ENCODE assay signal across 25 cellular contexts in genomic region chr13:48497669-48498068, GRCh38. TPM values are rescaled to one million over a fixed set of nuclear protein-coding genes. Genes with fewer than 3 reads are reported as not detected.
A peak's percentile ranks its signal among the peaks of the same experiment; 100 is the strongest.
DNase-seq lines count a peak whose midpoint lies in the region; ATAC-seq and FAIRE-seq lines count a peak whose summit lies in the region.
"Had no signal": no experiment of that assay in that cellular context is flagged by ENCODE, and none has a peak within 500 bp of the region (broad histone marks: within the 10 kb centered on the region; RNA-seq: fewer than 3 reads in every experiment).

No MANE protein-coding gene starts in this region.

- no peaks in the 10 kb centered on the region for H3K27me3 Mint-ChIP-seq in activated CD8-positive, alpha-beta memory T cell treated with anti-CD3 and anti-CD28 coated beads, Interleukin-2, amount 10 ng/mL, durations not matched to agents 7 days and 5 days
- H3K27me3 Mint-ChIP-seq: CD4-positive, CD25-positive, alpha-beta regulatory T cell had no signal

- no peak for ATAC-seq in activated CD8-positive, alpha-beta memory T cell treated with anti-CD3 and anti-CD28 coated beads, Interleukin-2, amount 10 ng/mL, durations not matched to agents 7 days and 5 days
- ATAC-seq: Right ventricle myocardium inferior had no signal

- H3K79me2 ChIP-seq in Karpas-422 (ENCODE audit: low read length), result no peaks in the 10 kb centered on the region

- no peaks in the 10 kb centered on the region for H4K20me1 ChIP-seq in Karpas-422 (ENCODE audit: insufficient read depth, low read depth, low read length)

- H3K4me2 ChIP-seq in Karpas-422 (ENCODE audit: low read depth, low read length, poor library complexity, severe bottlenecking), result no peak overlapping the region

- H3K9ac ChIP-seq in Karpas-422 (ENCODE audit: low read length), result no peak overlapping the region

- peak overlapping the region; percentile 16 for H3K27ac Mint-ChIP-seq in activated CD8-positive, alpha-beta memory T cell treated with anti-CD3 and anti-CD28 coated beads, Interleukin-2, amount 10 ng/mL, durations not matched to agents 7 days and 5 days
- H3K27ac Mint-ChIP-seq: B cell had no signal

- H3K9me3 Mint-ChIP-seq in activated CD8-positive, alpha-beta memory T cell treated with anti-CD3 and anti-CD28 coated beads, Interleukin-2, amount 10 ng/mL, durations not matched to agents 7 days and 5 days (ENCODE audit: low read depth), result no peaks in the 10 kb centered on the region

- CTCF ChIA-PET in activated CD8-positive, alpha-beta memory T cell treated with anti-CD3 and anti-CD28 coated beads, Interleukin-2, amount 10 ng/mL, durations not matched to agents 7 days and 5 days (lab: Charles Lee), result interaction anchor here (1.6 to 4.1 kb wide), 3 partner anchors 8 to 163 kb away, joined by 3 to 19 read pairs (median 5); partner anchors contain the start of gene RCBTB2

- H3K27ac ChIP-seq in Karpas-422 (ENCODE audit: low read length), result peak overlapping the region; percentile 21
- H3K27ac ChIP-seq: HL-60, SJSA1 had no signal

- H2AFZ ChIP-seq in Karpas-422 (ENCODE audit: low read length), result no peak overlapping the region

- peaks cover 38% of the 10 kb centered on the region for H3K36me3 Mint-ChIP-seq in activated CD8-positive, alpha-beta memory T cell treated with anti-CD3 and anti-CD28 coated beads, Interleukin-2, amount 10 ng/mL, durations not matched to agents 7 days and 5 days

- no peak overlapping the region for H3K4me3 Mint-ChIP-seq in activated CD8-positive, alpha-beta memory T cell treated with anti-CD3 and anti-CD28 coated beads, Interleukin-2, amount 10 ng/mL, durations not matched to agents 7 days and 5 days
- H3K4me3 Mint-ChIP-seq: B cell had no signal

- H3K4me3 ChIP-seq in Karpas-422 (ENCODE audit: low read length), result no peak overlapping the region
- H3K4me3 ChIP-seq: SJSA1 had no signal

- peaks cover 77% of the 10 kb centered on the region for H3K4me1 ChIP-seq in Karpas-422 (ENCODE audit: low read length)
- H3K4me1 ChIP-seq: Caco-2 had no signal

- H3K4me1 Mint-ChIP-seq in activated CD8-positive, alpha-beta memory T cell treated with anti-CD3 and anti-CD28 coated beads, Interleukin-2, amount 10 ng/mL, durations not matched to agents 7 days and 5 days, result peaks cover 72% of the 10 kb centered on the region

- H3K27me3 ChIP-seq in Karpas-422 (ENCODE audit: low read length), result no peaks in the 10 kb centered on the region
- H3K27me3 ChIP-seq: SJSA1 had no signal

- FAIRE-seq in HTR-8/SVneo (lab: Jason Lieb, UNC), result no peak
- FAIRE-seq: A204.1, GM12892, GM18507 had no signal

- no peaks in the 10 kb centered on the region for H3K36me3 ChIP-seq in Karpas-422 (ENCODE audit: insufficient read depth, low read length)
- H3K36me3 ChIP-seq: SJSA1 had no signal

- H3K9me2 ChIP-seq in Karpas-422 (replicated peaks; ENCODE audit: insufficient read depth, low read length), result no peaks in the 10 kb centered on the region

- H3K9me3 ChIP-seq in Karpas-422 (ENCODE audit: low read length), result no peaks in the 10 kb centered on the region
- H3K9me3 ChIP-seq: Caco-2, SJSA1 had no signal

- no peak for DNase-seq in activated CD8-positive, alpha-beta memory T cell treated with anti-CD3 and anti-CD28 coated beads, Interleukin-2, amount 10 ng/mL, durations not matched to agents 7 days and 5 days
- no peak for DNase-seq in activated CD8-positive, alpha-beta memory T cell treated with anti-CD3 and anti-CD28 coated beads, Interleukin-2, amount 50 U/mL, for 4 hours
- peak; percentile 39 for DNase-seq in Karpas-422
- peak; percentile 66 for DNase-seq in globus pallidus (ENCODE audit: low spot score)
- DNase-seq in cerebellar nuclear complex (lab: John Stamatoyannopoulos, UW), result no peak
- DNase-seq in HTR-8/SVneo (ENCODE audit: insufficient read length, low spot score), result no peak
- DNase-seq in NCI-H2227 (lab: John Stamatoyannopoulos, UW; ENCODE audit: unreplicated experiment), result no peak
- DNase-seq: Caco-2; CD4-positive, CD25-positive, alpha-beta regulatory T cell; DMS 273 treated with DMSO at 0.1 percent for 48 hours; GOT3; HCEC 1CT; KBM-7; NCI-H1105 treated with DMSO at 0.1 percent for 48 hours; NCI-H2029 treated with DMSO at 0.1 percent for 48 hours; NCI-H2171; NCI-H446; NCI-H526 treated with DMSO at 0.1 percent for 48 hours had no signal

RNA-seq across cellular contexts. Expression of gene RCBTB2, which starts 35.2 kb away (rescaled TPM):
- total RNA-seq in activated CD8-positive, alpha-beta memory T cell treated with anti-CD3 and anti-CD28 coated beads, Interleukin-2, amount 10 ng/mL, durations not matched to agents 7 days and 5 days, result 10 to 100 TPM; 17.0 to 22.5 TPM
- 20.2 and 25.6 TPM in 2 replicates for total RNA-seq in Karpas-422 (2014; rRNA removed; shearing (Covaris generic); ENCODE audit: low replicate concordance)

Comparison
In these comparisons a context has a peak if more than half of its experiments do, and no peak if none do; other contexts are left out.
1. DNase-seq: peak in Karpas-422 (single experiment) and globus pallidus (single experiment); none in activated CD8-positive, alpha-beta memory T cell treated with anti-CD3 and anti-CD28 coated beads, Interleukin-2, amount 10 ng/mL, durations not matched to agents 7 days and 5 days (single experiment), activated CD8-positive, alpha-beta memory T cell treated with anti-CD3 and anti-CD28 coated beads, Interleukin-2, amount 50 U/mL, for 4 hours (single experiment), cerebellar nuclear complex (0 of 2), HTR-8/SVneo (single experiment) and NCI-H2227 (single experiment).